In genomic region chr12:5921966-5922365, GRCh38 we compare ENCODE assay signal across 28 cellular contexts. TPM values are rescaled to one million over a fixed set of nuclear protein-coding genes. Genes with fewer than 3 reads are reported as not detected.
"Had no signal": no experiment of that assay in that cellular context is flagged by ENCODE, and none has a peak within 500 bp of the region (broad histone marks: within the 10 kb centered on the region; RNA-seq: fewer than 3 reads in every experiment).

No MANE protein-coding gene starts in this region.

- H3K27me3 ChIP-seq: ascending aorta, body of pancreas had no signal

- H3K36me3 Mint-ChIP-seq: activated CD4-positive, alpha-beta memory T cell treated with anti-CD3 and anti-CD28 coated beads for 36 hours; activated naive CD4-positive, alpha-beta T cell treated with anti-CD3 and anti-CD28 coated beads, Interleukin-2, amount 50 U/mL, for 24 hours; T-cell had no signal

- DNase-seq: activated CD4-positive, alpha-beta memory T cell treated with anti-CD3 and anti-CD28 coated beads for 36 hours; activated CD4-positive, alpha-beta T cell treated with anti-CD3 and anti-CD28 coated beads, Interleukin-2, amount 10 ng/mL, durations not matched to agents 7 days and 5 days; activated CD4-positive, CD25-positive, alpha-beta regulatory T cell; activated T-cell treated with anti-CD3 and anti-CD28 coated beads, Interleukin-2, amount 50 U/mL, for 1 hour; body of pancreas; Karpas-422; MM.1S; NCI-H1105; NCI-H146; NCI-H187 treated with DMSO at 0.1 percent for 48 hours; NCI-H2081 treated with DMSO at 0.1 percent for 48 hours; NCI-H2171 treated with DMSO at 0.1 percent for 48 hours; NCI-H226; NCI-H82; RPMI8226; T-cell; T-helper 2 cell; T1000 had no signal

- H3K9me3 ChIP-seq: ascending aorta, body of pancreas had no signal

- H3K27ac Mint-ChIP-seq: activated CD4-positive, alpha-beta memory T cell treated with anti-CD3 and anti-CD28 coated beads for 36 hours; activated CD4-positive, alpha-beta T cell treated with anti-CD3 and anti-CD28 coated beads, Interleukin-2, amount 10 ng/mL, durations not matched to agents 7 days and 5 days; activated naive CD4-positive, alpha-beta T cell treated with anti-CD3 and anti-CD28 coated beads, Interleukin-2, amount 50 U/mL, for 24 hours; T-cell had no signal

- ATAC-seq: body of pancreas, K562, Right ventricle myocardium inferior, T-cell had no signal

- H3K4me3 Mint-ChIP-seq: activated CD4-positive, alpha-beta memory T cell treated with anti-CD3 and anti-CD28 coated beads for 36 hours; activated CD4-positive, alpha-beta T cell treated with anti-CD3 and anti-CD28 coated beads, Interleukin-2, amount 10 ng/mL, durations not matched to agents 7 days and 5 days; activated naive CD4-positive, alpha-beta T cell treated with anti-CD3 and anti-CD28 coated beads, Interleukin-2, amount 50 U/mL, for 24 hours; central memory CD8-positive, alpha-beta T cell; T-cell had no signal

- H3K9me3 Mint-ChIP-seq: activated CD4-positive, alpha-beta memory T cell treated with anti-CD3 and anti-CD28 coated beads for 36 hours; activated CD4-positive, alpha-beta T cell treated with anti-CD3 and anti-CD28 coated beads, Interleukin-2, amount 10 ng/mL, durations not matched to agents 7 days and 5 days; activated naive CD4-positive, alpha-beta T cell treated with anti-CD3 and anti-CD28 coated beads, Interleukin-2, amount 50 U/mL, for 24 hours; central memory CD8-positive, alpha-beta T cell; T-cell had no signal

- H3K4me3 ChIP-seq: ascending aorta, body of pancreas, K562, SK-N-MC had no signal

- H3K27me3 Mint-ChIP-seq: activated CD4-positive, alpha-beta T cell treated with anti-CD3 and anti-CD28 coated beads, Interleukin-2, amount 10 ng/mL, durations not matched to agents 7 days and 5 days had no signal

- H3K4me1 ChIP-seq: ascending aorta, body of pancreas had no signal

- H3K27ac ChIP-seq: ascending aorta, body of pancreas, SK-N-MC had no signal

- H3K36me3 ChIP-seq: ascending aorta had no signal

- H3K4me1 Mint-ChIP-seq: activated CD4-positive, alpha-beta T cell treated with anti-CD3 and anti-CD28 coated beads, Interleukin-2, amount 10 ng/mL, durations not matched to agents 7 days and 5 days; activated naive CD4-positive, alpha-beta T cell treated with anti-CD3 and anti-CD28 coated beads, Interleukin-2, amount 50 U/mL, for 24 hours; central memory CD8-positive, alpha-beta T cell; T-cell had no signal

RNA-seq across cellular contexts. Expression of gene ANO2, which starts 23.1 kb away (rescaled TPM):
- total RNA-seq: activated CD4-positive, alpha-beta memory T cell treated with anti-CD3 and anti-CD28 coated beads for 36 hours; activated CD4-positive, alpha-beta T cell treated with anti-CD3 and anti-CD28 coated beads, Interleukin-2, amount 10 ng/mL, durations not matched to agents 7 days and 5 days; activated CD8-positive, alpha-beta memory T cell treated with anti-CD3 and anti-CD28 coated beads for 36 hours; bronchial epithelial cell; NCI-H460; OCI-LY7; T-cell had no signal
